11 cellular contexts compared by ENCODE assay signal in the genomic region with DNA sequence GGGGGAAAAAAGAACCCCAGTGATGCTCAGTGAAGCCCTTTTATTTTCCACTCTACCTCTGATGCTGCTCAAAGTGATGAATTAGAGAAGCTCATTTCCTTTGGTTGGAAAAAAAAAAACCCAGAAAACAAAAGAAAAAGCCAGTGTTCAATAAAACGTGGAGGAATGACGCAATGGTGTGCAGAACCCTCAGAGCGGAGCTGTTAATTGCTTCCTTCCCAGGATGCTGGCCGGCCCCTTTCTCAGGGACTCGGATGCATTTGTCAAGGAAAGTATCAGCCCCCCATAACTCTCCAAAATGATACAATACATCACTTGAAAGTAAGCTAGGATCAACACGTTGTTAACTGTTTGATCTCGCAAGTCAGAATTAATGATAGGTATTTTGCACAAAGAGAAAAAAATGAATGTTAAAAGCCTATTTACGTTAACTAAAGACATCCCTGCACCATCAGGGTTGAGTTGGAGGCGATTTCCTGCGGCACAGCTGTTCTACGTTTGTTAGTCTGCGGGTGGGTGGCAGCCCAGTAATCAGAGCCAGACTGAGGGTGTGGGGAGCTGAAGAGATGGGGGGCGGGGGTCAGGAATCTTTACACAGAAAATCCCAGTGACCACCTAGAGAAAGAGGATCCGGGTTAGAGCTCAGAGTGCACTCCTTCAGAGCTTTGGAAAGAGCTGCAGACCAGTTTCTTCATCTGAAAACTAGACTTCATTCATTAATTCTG.
"Had no signal": no experiment of that assay in that cellular context is flagged by ENCODE, and none has a peak within 500 bp of the region (broad histone marks: within the 10 kb centered on the region; RNA-seq: fewer than 3 reads in every experiment).

No MANE protein-coding gene starts in this region.

- H3K9me3 Mint-ChIP-seq: activated CD4-positive, alpha-beta T cell treated with anti-CD3 and anti-CD28 coated beads, Interleukin-2, amount 10 ng/mL, durations not matched to agents 7 days and 5 days; activated T-helper 1 cell treated with anti-CD3 and anti-CD28 coated beads, Interleukin-12 subunit alpha, Interleukin-12 subunit beta, Interleukin-2, Interleukin-4 antibody, amounts not matched to agents 30 ng/mL and 10 ng/mL and 1 ng/mL, durations not matched to agents 14 hours and 24 hours and 36 hours; central memory CD8-positive, alpha-beta T cell; stimulated activated memory B cell treated with anti-CD40 and anti-IgM and Interleukin-4, amounts not matched to agents 10 μg/mL and 1 μg/mL and 100 μg/mL, for 72 hours had no signal

- H3K36me3 Mint-ChIP-seq: activated naive CD8-positive, alpha-beta T cell treated with anti-CD3 and anti-CD28 coated beads for 36 hours; stimulated activated memory B cell treated with anti-CD40 and anti-IgM and Interleukin-4, amounts not matched to agents 10 μg/mL and 1 μg/mL and 100 μg/mL, for 72 hours had no signal

- H3K27me3 ChIP-seq: brain microvascular endothelial cell had no signal

- H3K36me3 ChIP-seq: brain microvascular endothelial cell had no signal

- DNase-seq: activated CD4-positive, alpha-beta T cell treated with anti-CD3 and anti-CD28 coated beads, Interleukin-2, amount 10 ng/mL, durations not matched to agents 7 days and 5 days; activated CD8-positive, alpha-beta memory T cell treated with anti-CD3 and anti-CD28 coated beads for 24 hours; activated naive CD8-positive, alpha-beta T cell treated with anti-CD3 and anti-CD28 coated beads for 36 hours; anterior cingulate cortex; brain microvascular endothelial cell; stimulated activated CD4-positive, alpha-beta T cell treated with anti-CD3 and anti-CD28 coated beads, Interleukin-2, amount 100 ng/mL, for 48 hours had no signal

- H3K4me3 ChIP-seq: coronary artery had no signal

- H3K4me1 Mint-ChIP-seq: activated CD4-positive, alpha-beta T cell treated with anti-CD3 and anti-CD28 coated beads, Interleukin-2, amount 10 ng/mL, durations not matched to agents 7 days and 5 days; central memory CD8-positive, alpha-beta T cell; stimulated activated memory B cell treated with anti-CD40 and anti-IgM and Interleukin-4, amounts not matched to agents 10 μg/mL and 1 μg/mL and 100 μg/mL, for 72 hours had no signal

- H3K4me3 Mint-ChIP-seq: activated CD4-positive, alpha-beta T cell treated with anti-CD3 and anti-CD28 coated beads, Interleukin-2, amount 10 ng/mL, durations not matched to agents 7 days and 5 days; activated naive CD8-positive, alpha-beta T cell treated with anti-CD3 and anti-CD28 coated beads for 36 hours; activated T-helper 1 cell treated with anti-CD3 and anti-CD28 coated beads, Interleukin-12 subunit alpha, Interleukin-12 subunit beta, Interleukin-2, Interleukin-4 antibody, amounts not matched to agents 30 ng/mL and 10 ng/mL and 1 ng/mL, durations not matched to agents 14 hours and 24 hours and 36 hours; central memory CD8-positive, alpha-beta T cell; neural crest cell; stimulated activated memory B cell treated with anti-CD40 and anti-IgM and Interleukin-4, amounts not matched to agents 10 μg/mL and 1 μg/mL and 100 μg/mL, for 72 hours had no signal

- H3K27ac Mint-ChIP-seq: activated CD4-positive, alpha-beta T cell treated with anti-CD3 and anti-CD28 coated beads, Interleukin-2, amount 10 ng/mL, durations not matched to agents 7 days and 5 days; activated naive CD8-positive, alpha-beta T cell treated with anti-CD3 and anti-CD28 coated beads for 36 hours; activated T-helper 1 cell treated with anti-CD3 and anti-CD28 coated beads, Interleukin-12 subunit alpha, Interleukin-12 subunit beta, Interleukin-2, Interleukin-4 antibody, amounts not matched to agents 30 ng/mL and 10 ng/mL and 1 ng/mL, durations not matched to agents 14 hours and 24 hours and 36 hours; stimulated activated memory B cell treated with anti-CD40 and anti-IgM and Interleukin-4, amounts not matched to agents 10 μg/mL and 1 μg/mL and 100 μg/mL, for 72 hours had no signal

- H3K27me3 Mint-ChIP-seq: activated CD4-positive, alpha-beta T cell treated with anti-CD3 and anti-CD28 coated beads, Interleukin-2, amount 10 ng/mL, durations not matched to agents 7 days and 5 days had no signal
